7 cellular contexts compared by ENCODE assay signal in the genomic region with DNA sequence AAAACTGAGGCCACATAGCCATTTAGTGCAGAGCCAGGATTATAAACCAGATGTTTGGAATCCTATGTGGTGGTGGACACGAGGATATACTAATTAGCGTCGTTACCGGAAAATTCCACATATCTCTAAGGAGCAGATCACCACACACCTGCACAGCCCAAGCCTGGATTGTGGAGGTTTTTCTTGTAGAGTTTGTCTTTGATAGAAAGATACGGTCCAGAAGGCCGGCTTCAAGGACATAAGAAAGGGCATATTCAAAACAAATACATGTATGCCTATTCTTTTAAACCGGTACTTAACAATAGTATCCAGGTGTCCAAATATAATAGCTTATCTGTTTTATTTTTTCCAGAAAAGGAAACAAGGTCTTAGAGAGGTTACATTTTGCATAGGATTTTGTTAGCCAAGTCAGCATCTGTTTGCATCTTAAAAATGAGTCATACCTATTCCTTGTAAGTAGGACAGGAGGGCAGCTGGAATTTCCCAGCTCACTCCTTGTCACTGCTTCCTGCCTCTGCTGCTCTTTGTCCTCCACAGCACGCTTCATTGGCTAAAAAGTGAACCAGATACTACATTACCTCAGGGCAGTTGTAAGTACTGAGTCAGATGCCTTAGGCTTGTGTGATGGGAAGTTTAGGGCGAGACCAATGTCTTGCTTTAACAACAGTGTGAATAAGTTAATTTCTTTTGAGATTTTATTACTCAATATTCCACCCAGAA. TPM values are rescaled to one million over a fixed set of nuclear protein-coding genes. Genes with fewer than 3 reads are reported as not detected.
DNase-seq lines count a peak whose midpoint lies in the region; FAIRE-seq and TF ChIP-seq lines count a peak whose summit lies in the region.

No MANE protein-coding gene starts in this region.

- peaks cover 22% of the 10 kb centered on the region for H3K4me1 Mint-ChIP-seq in progenitor cell of endocrine pancreas (ENCODE audit: low read depth)

- H3K4me3 ChIP-seq in HFF-Myc (replicated peaks; ENCODE audit: low read depth, low read length) (no peak overlapping the region), esophagus (ENCODE audit: low read depth in 1 of 2, low read length in 2 of 2) (no peak overlapping the region)

- TF ChIP-seq CTCF in HFF-Myc (IDR thresholded peaks at IDR 0.05; ENCODE audit: low read depth, low read length, missing control alignments) (no peak), progenitor cell of endocrine pancreas (IDR thresholded peaks at IDR 0.05; ENCODE audit: unreplicated experiment) (no peak)

- H3K27ac ChIP-seq in esophagus (ENCODE audit: low read depth in 2 of 2, low read length in 1 of 2) = peak overlapping the region; percentile 42 to 74

- peak; percentile 43 for FAIRE-seq in GM12891 (lab: Jason Lieb, UNC)

- no peak overlapping the region for H3K4me3 Mint-ChIP-seq in progenitor cell of endocrine pancreas (ENCODE audit: low read depth)

- WGBS in esophagus, 2 donors = 39 to 50% methylated on average over 9 of the region's 9 CpGs

- peak overlapping the region; percentile 29 for H3K27ac Mint-ChIP-seq in progenitor cell of endocrine pancreas

- TF ChIP-seq POLR2A in GM12891 (IDR thresholded peaks at IDR 0.05; ENCODE audit: low read depth, low read length) = no peak

- H3K9me3 ChIP-seq in esophagus (ENCODE audit: control insufficient read depth in 2 of 2, insufficient read depth in 1 of 2, low read depth in 1 of 2, low read length in 1 of 2) = no peaks in the 10 kb centered on the region

- H3K4me1 ChIP-seq in esophagus (ENCODE audit: control insufficient read depth in 2 of 2, insufficient read depth in 2 of 2, low read length in 1 of 2) = peaks cover 7% of the 10 kb centered on the region in 2 donors

- no peaks in the 10 kb centered on the region for H3K27me3 Mint-ChIP-seq in progenitor cell of endocrine pancreas

- no peaks in the 10 kb centered on the region for H3K27me3 ChIP-seq in esophagus (ENCODE audit: control insufficient read depth in 1 of 2, insufficient read depth in 2 of 2, low read length in 2 of 2)

- H3K36me3 Mint-ChIP-seq in progenitor cell of endocrine pancreas (ENCODE audit: insufficient read depth) = no peaks in the 10 kb centered on the region

- no peaks in the 10 kb centered on the region for H3K9me3 Mint-ChIP-seq in progenitor cell of endocrine pancreas (ENCODE audit: low read depth)

- no peaks in the 10 kb centered on the region for H3K36me3 ChIP-seq in esophagus (ENCODE audit: control insufficient read depth in 2 of 2, insufficient read depth in 2 of 2, low read length in 1 of 2)

- DNase-seq in GM12891 (ENCODE audit: insufficient read length, low spot score) (no peak), HFF-Myc (ENCODE audit: extremely low read depth, low read depth) (peak; percentile 98), SW 1271 (lab: John Stamatoyannopoulos, UW) (peak; percentile 83 to 98), progenitor cell of endocrine pancreas (ENCODE audit: low spot score, unreplicated experiment) (no peak), Kasumi-1 (lab: John Stamatoyannopoulos, UW) (no peak), NCI-H2081 (lab: John Stamatoyannopoulos, UW) (no peak)

TF ChIP-seq in GM12891, 5 proteins besides CTCF, POLR2A, EP300 and RAD21:
- TF ChIP-seq SPI1 (IDR thresholded peaks at IDR 0.05; ENCODE audit: low read depth, low read length) = peak; percentile 19; the same call in 1 of the 2 replicates
- no peak for TF ChIP-seq POLR2AphosphoS5 (IDR thresholded peaks at IDR 0.05; ENCODE audit: low read depth, low read length)

RNA-seq across cellular contexts. Expression of gene TMC1, which starts 3.6 kb away (rescaled TPM):
- 0.18 TPM for polyA plus RNA-seq in GM12891 (2012; ENCODE audit: low read depth, missing spikeins)
- 10 to 100 TPM in 1 of 2 donors, 1 to 10 TPM in 1; 6.1 to 10.3 TPM for polyA plus RNA-seq in esophagus
- total RNA-seq in progenitor cell of endocrine pancreas = not detected in 2 replicates

Comparison
In these comparisons a context has a peak if more than half of its experiments do, and no peak if none do; other contexts are left out.
1. DNase-seq: peak in HFF-Myc (single experiment) and SW 1271 (2 of 2); none in GM12891 (single experiment), progenitor cell of endocrine pancreas (single experiment), Kasumi-1 (0 of 2) and NCI-H2081 (0 of 2).